ENCODE assay signal across 24 cellular contexts in genomic region chr13:38012096-38012495, GRCh38.
DNase-seq lines count a peak whose midpoint lies in the region; ATAC-seq, FAIRE-seq and TF ChIP-seq lines count a peak whose summit lies in the region.
"Had no signal": no experiment of that assay in that cellular context is flagged by ENCODE, and none has a peak within 500 bp of the region (broad histone marks: within the 10 kb centered on the region; RNA-seq: fewer than 3 reads in every experiment).

No MANE protein-coding gene starts in this region.

- in situ Hi-C loops in K562 (cut with MboI) = no loop called here

- no peak overlapping the region for H3K4me3 Mint-ChIP-seq in GM23338
- H3K4me3 Mint-ChIP-seq: CD14-positive monocyte; CD4-positive, alpha-beta T cell; CD8-positive, alpha-beta memory T cell had no signal

- no peaks in the 10 kb centered on the region for H3K9me3 Mint-ChIP-seq in GM23338

- H2AFZ ChIP-seq in GM23338 (peak overlapping the region; percentile 64; the same call in 1 of the 2 replicates), K562 (ENCODE audit: low read depth, low read length) (peak overlapping the region; percentile 44; the same call in 1 of the 2 replicates)

- no peaks in the 10 kb centered on the region for H3K27me3 ChIP-seq in GM23338 (ENCODE audit: insufficient read depth)
- H3K27me3 ChIP-seq in K562 (ENCODE audit: control insufficient read depth in 2 of 2, insufficient read depth in 2 of 2, low read length in 2 of 2) = no peaks in the 10 kb centered on the region
- H3K27me3 ChIP-seq in testis = no peaks in the 10 kb centered on the region
- H3K27me3 ChIP-seq: BE2C; BLaER1 treated with 17β-estradiol and CSF1 and Interleukin-3, amounts not matched to agents 10 nM and 100 nM had no signal

- H3K9me1 ChIP-seq in K562 (ENCODE audit: control insufficient read depth, insufficient read depth, low read length) = no peaks in the 10 kb centered on the region

- no peaks in the 10 kb centered on the region for H3K79me2 ChIP-seq in GM23338 (replicated peaks; ENCODE audit: insufficient read depth)
- H3K79me2 ChIP-seq in K562 (ENCODE audit: control insufficient read depth, insufficient read depth, low read length) = no peaks in the 10 kb centered on the region

- POLR2A ChIA-PET in K562 (lab: Yijun Ruan, JAX) = no interaction called here

- TF ChIP-seq CTCF in GM23338 (conservative IDR thresholded peaks at IDR 0.05; ENCODE audit: low read depth in 2 of 2) = no peak
- TF ChIP-seq CTCF in K562 (IDR thresholded peaks at IDR 0.05 in 2 of 3, conservative IDR thresholded peaks at IDR 0.05 in 1 of 3; ENCODE audit: insufficient read depth in 2 of 3, low read depth in 1 of 3, low read length in 3 of 3) = no peak
- TF ChIP-seq CTCF in testis (IDR thresholded peaks at IDR 0.05) = no peak

- no peaks in the 10 kb centered on the region for H3K36me3 Mint-ChIP-seq in GM23338 (ENCODE audit: low read depth)
- H3K36me3 Mint-ChIP-seq: CD14-positive monocyte; CD8-positive, alpha-beta memory T cell had no signal

- no peaks in the 10 kb centered on the region for H3K9me3 ChIP-seq in K562 (replicated peaks; ENCODE audit: control insufficient read depth, insufficient read depth, low read depth, low read length)
- H3K9me3 ChIP-seq in testis = no peaks in the 10 kb centered on the region
- H3K9me3 ChIP-seq: A549, BE2C had no signal

- 77% methylated on average over 4 of the region's 4 CpGs for WGBS in K562 (ENCODE audit: insufficient coverage, low coverage, missing lambda C conversion rate)
- WGBS in testis, 2 donors = 89 to 90% methylated on average over 4 of the region's 4 CpGs

- H3K4me1 ChIP-seq in GM23338 (ENCODE audit: insufficient read depth) (no peaks in the 10 kb centered on the region), K562 (replicated peaks in 1 of 2; ENCODE audit: control insufficient read depth in 2 of 2, insufficient read depth in 2 of 2, low read length in 2 of 2) (no peaks in the 10 kb centered on the region; a peak in 1 of 5 replicates), testis (no peaks in the 10 kb centered on the region)
- H3K4me1 ChIP-seq: A549; BE2C; BLaER1 treated with 17β-estradiol and CSF1 and Interleukin-3, amounts not matched to agents 10 nM and 100 nM had no signal

- DNase-seq in GM23338 (ENCODE audit: low spot score) (no peak), K562 (ENCODE audit: extremely low read depth in 1 of 4, low spot score in 3 of 4) (no peak), myocyte (ENCODE audit: low read depth) (peak; percentile 2), T-helper 1 cell (no peak), posterior vena cava (ENCODE audit: low spot score) (no peak), testis (no peak), HPDE6-E6E7 (ENCODE audit: extremely low spot score) (no peak)
- DNase-seq: 8988T; ACHN; AML-193; BE2C; CD4-positive, alpha-beta T cell; CD8-positive, alpha-beta memory T cell; DMS53; DMS79 treated with DMSO at 0.1 percent for 48 hours; GF-D8; GOT3; HCEC 1CT had no signal

- no peak overlapping the region for H3K27ac Mint-ChIP-seq in GM23338
- H3K27ac Mint-ChIP-seq: CD14-positive monocyte; CD4-positive, alpha-beta T cell; CD8-positive, alpha-beta memory T cell had no signal

- H3K9me2 ChIP-seq in GM23338 (ENCODE audit: insufficient read depth) = no peaks in the 10 kb centered on the region

- TF ChIP-seq RAD21 in K562 (CRISPR knock-in tag; conservative IDR thresholded peaks at IDR 0.05 in 1 of 2, IDR thresholded peaks at IDR 0.05 in 1 of 2) = no peak

- no TSS peak for BruUV-seq in K562 (replicated peaks; lab: Mats Ljungman, UMichigan)

- no peak overlapping the region for H3K27ac ChIP-seq in GM23338 (ENCODE audit: low read depth)
- H3K27ac ChIP-seq in K562 (ENCODE audit: extremely low read depth, low read depth, low read length) = no peak overlapping the region
- no peak overlapping the region for H3K27ac ChIP-seq in testis
- H3K27ac ChIP-seq: A549; BLaER1 treated with 17β-estradiol and CSF1 and Interleukin-3, amounts not matched to agents 10 nM and 100 nM had no signal

- CTCF ChIA-PET in K562 (lab: Yijun Ruan, JAX; ENCODE audit: low intra/inter-chr PET ratio) = no interaction called here

- H4K20me1 ChIP-seq in GM23338 (replicated peaks; ENCODE audit: insufficient read depth) = no peaks in the 10 kb centered on the region
- no peaks in the 10 kb centered on the region for H4K20me1 ChIP-seq in K562 (replicated peaks; ENCODE audit: control insufficient read depth, insufficient read depth, low read length)
- H4K20me1 ChIP-seq: BLaER1 treated with 17β-estradiol and CSF1 and Interleukin-3, amounts not matched to agents 10 nM and 100 nM had no signal

- FAIRE-seq in K562 (lab: Jason Lieb, UNC) = no peak
- FAIRE-seq: A549, GM12891, GM18507, H54 had no signal

- TF ChIP-seq POLR2A in K562 (conservative IDR thresholded peaks at IDR 0.05) (no peak), testis (IDR thresholded peaks at IDR 0.05) (no peak)

- TF ChIP-seq EP300 in K562 (IDR thresholded peaks at IDR 0.05; ENCODE audit: low read length) = no peak

- H3K36me3 ChIP-seq in GM23338 (ENCODE audit: insufficient read depth) (no peaks in the 10 kb centered on the region), K562 (ENCODE audit: control insufficient read depth, insufficient read depth, low read length) (no peaks in the 10 kb centered on the region), testis (ENCODE audit: low read depth, missing control alignments) (no peaks in the 10 kb centered on the region)
- H3K36me3 ChIP-seq: BE2C; BLaER1 treated with 17β-estradiol and CSF1 and Interleukin-3, amounts not matched to agents 10 nM and 100 nM had no signal

- H3K9ac ChIP-seq in K562 (ENCODE audit: insufficient read depth in 1 of 2, low read depth in 2 of 2, low read length in 2 of 2) = no peak overlapping the region
- H3K9ac ChIP-seq: BLaER1 treated with 17β-estradiol and CSF1 and Interleukin-3, amounts not matched to agents 10 nM and 100 nM had no signal

- H3K4me3 ChIP-seq in GM23338 (no peak overlapping the region), K562 (no peak overlapping the region), testis (no peak overlapping the region)
- H3K4me3 ChIP-seq: A549; BLaER1 treated with 17β-estradiol and CSF1 and Interleukin-3, amounts not matched to agents 10 nM and 100 nM had no signal

- no peaks in the 10 kb centered on the region for H3K4me1 Mint-ChIP-seq in GM23338
- H3K4me1 Mint-ChIP-seq: CD14-positive monocyte; CD8-positive, alpha-beta memory T cell had no signal

- ATAC-seq in GM23338 (no peak), K562 (no peak)
- ATAC-seq: A549 had no signal

- H3K27me3 Mint-ChIP-seq in GM23338 (ENCODE audit: insufficient read depth, low read depth, poor library complexity) = no peaks in the 10 kb centered on the region
- H3K27me3 Mint-ChIP-seq: CD4-positive, alpha-beta T cell; CD8-positive, alpha-beta memory T cell had no signal

- intact Hi-C loops in K562 (cut with micrococcal nuclease) = no loop called here
- intact Hi-C loops in posterior vena cava (cut with DNase I) = no loop called here
- intact Hi-C loops in testis (cut with DNase I; ENCODE audit: low total_unique reads) = no loop called here

- H3F3A ChIP-seq in GM23338 (replicated peaks; ENCODE audit: low read depth) = no peaks in the 10 kb centered on the region

- no peak overlapping the region for H3K4me2 ChIP-seq in GM23338
- no peak overlapping the region for H3K4me2 ChIP-seq in K562 (ENCODE audit: insufficient read depth, low read length)
- H3K4me2 ChIP-seq: A549; BLaER1 treated with 17β-estradiol and CSF1 and Interleukin-3, amounts not matched to agents 10 nM and 100 nM had no signal

TF ChIP-seq in GM23338, 12 proteins besides CTCF, POLR2A, EP300 and RAD21 (continues in another document):
- TF ChIP-seq ZNF114 (CRISPR knock-in tag; IDR thresholded peaks at IDR 0.05) (no peak), ETS1 (IDR thresholded peaks at IDR 0.05) (no peak)

TF ChIP-seq in K562, 482 proteins besides CTCF, POLR2A, EP300 and RAD21 (continues in another document):
- TF ChIP-seq NONO (IDR thresholded peaks at IDR 0.05; ENCODE audit: low read depth in 2 of 2, low read length in 1 of 2) (no peak), ETS1 (conservative IDR thresholded peaks at IDR 0.05; ENCODE audit: control insufficient read depth, low read depth, low read length) (no peak), ARID1B (IDR thresholded peaks at IDR 0.05) (no peak), ZNF217 (CRISPR knock-in tag; IDR thresholded peaks at IDR 0.05) (no peak), CREBBP (IDR thresholded peaks at IDR 0.05; ENCODE audit: low read depth, low read length) (no peak), ZNF174 (CRISPR knock-in tag; IDR thresholded peaks at IDR 0.05) (no peak), ILK (tag; IDR thresholded peaks at IDR 0.05; ENCODE audit: borderline replicate concordance, low read depth) (no peak)
